11 cellular contexts compared by ENCODE assay signal in the genomic region with DNA sequence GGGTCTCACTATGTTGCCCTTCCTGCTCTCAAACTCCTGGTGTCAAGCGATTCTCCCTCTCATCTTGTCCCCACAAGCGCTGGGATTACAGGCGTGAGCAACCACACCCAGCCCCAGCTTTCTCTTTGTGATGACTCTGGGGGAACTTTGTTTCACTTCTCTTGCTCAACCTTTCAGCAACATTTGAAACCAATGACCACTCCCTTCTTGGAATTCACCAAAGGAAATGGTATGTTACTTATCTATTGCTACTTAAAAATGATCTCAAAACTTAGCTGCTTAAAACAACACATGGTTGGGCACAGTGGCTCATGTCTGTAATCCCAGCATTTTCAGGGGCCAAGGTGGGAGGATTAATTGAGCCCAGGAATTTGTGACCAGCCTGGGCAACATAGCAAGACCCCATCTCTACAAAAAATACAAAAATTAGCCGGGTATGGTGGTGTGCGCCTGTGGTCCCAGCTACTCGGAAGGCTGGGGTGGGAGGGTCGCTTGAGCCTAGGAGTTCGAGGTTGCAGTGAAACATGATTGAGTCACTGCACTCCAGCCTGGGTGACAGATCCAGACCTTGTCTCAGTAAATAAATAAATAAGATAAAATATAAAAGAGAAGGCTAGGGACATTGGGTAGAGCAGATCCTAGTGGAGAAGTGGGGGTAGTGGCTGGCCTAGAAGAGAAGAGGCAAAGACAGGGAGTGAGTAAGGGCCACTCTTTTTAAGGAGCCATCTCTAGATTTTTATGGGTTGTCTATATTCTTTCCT. TPM values are rescaled to one million over a fixed set of nuclear protein-coding genes. Genes with fewer than 3 reads are reported as not detected.
A peak's percentile ranks its signal among the peaks of the same experiment; 100 is the strongest.
DNase-seq lines count a peak whose midpoint lies in the region; ATAC-seq and TF ChIP-seq lines count a peak whose summit lies in the region.
"Had no signal": no experiment of that assay in that cellular context is flagged by ENCODE, and none has a peak within 500 bp of the region (broad histone marks: within the 10 kb centered on the region; RNA-seq: fewer than 3 reads in every experiment).

No MANE protein-coding gene starts in this region.

- no peaks in the 10 kb centered on the region for H3K27me3 ChIP-seq in right atrium auricular region
- no peaks in the 10 kb centered on the region for H3K27me3 ChIP-seq in vagina

- peaks cover 7% of the 10 kb centered on the region for H3K36me3 Mint-ChIP-seq in activated T-helper 2 cell treated with anti-CD3 and anti-CD28 coated beads, Interferon-gamma antibody, Interleukin-2, Interleukin-4, amounts not matched to agents 10 μg/mL and 5 μg/mL and 100 μg/mL, durations not matched to agents 14 hours and 24 hours and 36 hours (ENCODE audit: low read depth)
- H3K36me3 Mint-ChIP-seq in naive thymus-derived CD8-positive, alpha-beta T cell = no peaks in the 10 kb centered on the region

- H3K27me3 Mint-ChIP-seq in activated T-helper 2 cell treated with anti-CD3 and anti-CD28 coated beads, Interferon-gamma antibody, Interleukin-2, Interleukin-4, amounts not matched to agents 10 μg/mL and 5 μg/mL and 100 μg/mL, durations not matched to agents 14 hours and 24 hours and 36 hours (ENCODE audit: low read depth) = no peaks in the 10 kb centered on the region
- H3K27me3 Mint-ChIP-seq in naive thymus-derived CD8-positive, alpha-beta T cell = peaks cover 0 to 4% (median 0%) of the 10 kb centered on the region in 5 donors

- H3K36me3 ChIP-seq in right atrium auricular region (no peaks in the 10 kb centered on the region), vagina (no peaks in the 10 kb centered on the region)

- no peak for TF ChIP-seq CTCF in right atrium auricular region (IDR thresholded peaks at IDR 0.05)
- TF ChIP-seq CTCF in vagina (IDR thresholded peaks at IDR 0.05) = no peak

- no peak for TF ChIP-seq POLR2A in vagina (IDR thresholded peaks at IDR 0.05)

- intact Hi-C loops in activated T-helper 2 cell treated with anti-CD3 and anti-CD28 coated beads, Interferon-gamma antibody, Interleukin-2, Interleukin-4, amounts not matched to agents 10 μg/mL and 5 μg/mL and 100 μg/mL, durations not matched to agents 14 hours and 24 hours and 36 hours (cut with micrococcal nuclease) = loop anchor here (1.0 to 10.0 kb wide), 5 partner anchors 9 to 434 kb away; no protein-coding TSS in a partner anchor
- intact Hi-C loops in vagina (cut with DNase I) = no loop called here

- H3K4me3 ChIP-seq in right atrium auricular region = no peak overlapping the region
- H3K4me3 ChIP-seq in vagina = no peak overlapping the region
- H3K4me3 ChIP-seq: SK-N-MC had no signal

- DNase-seq in stimulated activated CD4-positive, alpha-beta T cell treated with anti-CD3 and anti-CD28 coated beads, Interleukin-1b, Interleukin-23, amount 100 ng/mL, for 48 hours = peak; percentile 45
- no peak for DNase-seq in stimulated activated CD4-positive, alpha-beta T cell treated with anti-CD3 and anti-CD28 coated beads, Interleukin-2, amount 100 ng/mL, for 24 hours
- DNase-seq in activated T-helper 2 cell treated with anti-CD3 and anti-CD28 coated beads, Interferon-gamma antibody, Interleukin-2, Interleukin-4, amounts not matched to agents 10 μg/mL and 5 μg/mL and 100 μg/mL, durations not matched to agents 14 hours and 24 hours and 36 hours (ENCODE audit: low spot score) = peak; percentile 53
- DNase-seq in right atrium auricular region (ENCODE audit: low spot score) (peak; percentile 67), vagina (ENCODE audit: extremely low spot score in 2 of 2) (no peak), inferior parietal cortex (ENCODE audit: extremely low spot score) (no peak), NCI-H526 treated with DMSO at 0.1 percent for 48 hours (lab: John Stamatoyannopoulos, UW) (no peak)
- no peak for DNase-seq in naive thymus-derived CD8-positive, alpha-beta T cell
- DNase-seq: DMS153, KG1 had no signal

- POLR2A ChIA-PET in naive thymus-derived CD8-positive, alpha-beta T cell (lab: Charles Lee) = no interaction called here

- peak overlapping the region; percentile 43 for H3K4me3 Mint-ChIP-seq in activated T-helper 2 cell treated with anti-CD3 and anti-CD28 coated beads, Interferon-gamma antibody, Interleukin-2, Interleukin-4, amounts not matched to agents 10 μg/mL and 5 μg/mL and 100 μg/mL, durations not matched to agents 14 hours and 24 hours and 36 hours (ENCODE audit: low read depth)
- peak overlapping the region in 1 of 10 donors; percentile 5 for H3K4me3 Mint-ChIP-seq in naive thymus-derived CD8-positive, alpha-beta T cell

- ATAC-seq in naive thymus-derived CD8-positive, alpha-beta T cell = no peak

- peak overlapping the region; percentile 93 for H3K27ac Mint-ChIP-seq in activated T-helper 2 cell treated with anti-CD3 and anti-CD28 coated beads, Interferon-gamma antibody, Interleukin-2, Interleukin-4, amounts not matched to agents 10 μg/mL and 5 μg/mL and 100 μg/mL, durations not matched to agents 14 hours and 24 hours and 36 hours
- peak overlapping the region in 1 of 10 donors; percentile 53 for H3K27ac Mint-ChIP-seq in naive thymus-derived CD8-positive, alpha-beta T cell

- H3K4me1 ChIP-seq in right atrium auricular region (peaks cover 0 to 23% of the 10 kb centered on the region in 2 donors), vagina (peaks cover 22% of the 10 kb centered on the region)

- no peaks in the 10 kb centered on the region for H3K9me3 Mint-ChIP-seq in activated T-helper 2 cell treated with anti-CD3 and anti-CD28 coated beads, Interferon-gamma antibody, Interleukin-2, Interleukin-4, amounts not matched to agents 10 μg/mL and 5 μg/mL and 100 μg/mL, durations not matched to agents 14 hours and 24 hours and 36 hours
- H3K9me3 Mint-ChIP-seq in naive thymus-derived CD8-positive, alpha-beta T cell = no peaks in the 10 kb centered on the region

- H3K27ac ChIP-seq in right atrium auricular region (peak overlapping the region in 1 of 2 donors; percentile 5), vagina (peak overlapping the region; percentile 56)
- H3K27ac ChIP-seq: SK-N-MC had no signal

- no peaks in the 10 kb centered on the region for H3K9me3 ChIP-seq in right atrium auricular region
- no peaks in the 10 kb centered on the region for H3K9me3 ChIP-seq in vagina

- peaks cover 40% of the 10 kb centered on the region for H3K4me1 Mint-ChIP-seq in activated T-helper 2 cell treated with anti-CD3 and anti-CD28 coated beads, Interferon-gamma antibody, Interleukin-2, Interleukin-4, amounts not matched to agents 10 μg/mL and 5 μg/mL and 100 μg/mL, durations not matched to agents 14 hours and 24 hours and 36 hours (ENCODE audit: low read depth)
- H3K4me1 Mint-ChIP-seq in naive thymus-derived CD8-positive, alpha-beta T cell = peaks cover 0 to 35% (median 6%) of the 10 kb centered on the region in 4 donors

RNA-seq across cellular contexts. Expression of a gene that starts 10.3 kb away (rescaled TPM):
- 182 and 187 TPM in 2 replicates for total RNA-seq in activated T-helper 2 cell treated with anti-CD3 and anti-CD28 coated beads, Interferon-gamma antibody, Interleukin-2, Interleukin-4, amounts not matched to agents 10 μg/mL and 5 μg/mL and 100 μg/mL, durations not matched to agents 14 hours and 24 hours and 36 hours
- 10 to 100 TPM; 88.7 to 99.2 TPM for total RNA-seq in right atrium auricular region
- total RNA-seq in vagina = 76.4 TPM
- 100 to 1,000 TPM; 106 to 113 TPM for total RNA-seq in naive thymus-derived CD8-positive, alpha-beta T cell
- 10 to 100 TPM; 54.0 to 75.5 (median 58.5) TPM for polyA plus RNA-seq in naive thymus-derived CD8-positive, alpha-beta T cell

RNA-seq across cellular contexts. Expression of a gene that starts 39.5 kb away (rescaled TPM):
- total RNA-seq in activated T-helper 2 cell treated with anti-CD3 and anti-CD28 coated beads, Interferon-gamma antibody, Interleukin-2, Interleukin-4, amounts not matched to agents 10 μg/mL and 5 μg/mL and 100 μg/mL, durations not matched to agents 14 hours and 24 hours and 36 hours = 63.6 and 70.7 TPM in 2 replicates
- 10 to 100 TPM; 32.7 to 38.9 TPM for total RNA-seq in right atrium auricular region
- total RNA-seq in vagina = 16.9 TPM
- 10 to 100 TPM; 54.5 to 62.2 TPM for total RNA-seq in naive thymus-derived CD8-positive, alpha-beta T cell
- 100 to 1,000 TPM in 1 of 3 donors, 10 to 100 TPM in 2; 82.2 to 112 (median 83.9) TPM for polyA plus RNA-seq in naive thymus-derived CD8-positive, alpha-beta T cell

RNA-seq across cellular contexts. Expression of a gene that starts 55.4 kb away (rescaled TPM):
- 351 TPM in 2 replicates for total RNA-seq in activated T-helper 2 cell treated with anti-CD3 and anti-CD28 coated beads, Interferon-gamma antibody, Interleukin-2, Interleukin-4, amounts not matched to agents 10 μg/mL and 5 μg/mL and 100 μg/mL, durations not matched to agents 14 hours and 24 hours and 36 hours
- total RNA-seq in right atrium auricular region (100 to 1,000 TPM; 440 to 569 TPM), vagina (405 TPM)
- total RNA-seq in naive thymus-derived CD8-positive, alpha-beta T cell = 100 to 1,000 TPM; 403 to 421 TPM
- polyA plus RNA-seq in naive thymus-derived CD8-positive, alpha-beta T cell = 100 to 1,000 TPM; 843 to 960 (median 927) TPM

Comparison
In these comparisons a context has a peak if more than half of its experiments do, and no peak if none do; other contexts are left out.
1. DNase-seq: peak in stimulated activated CD4-positive, alpha-beta T cell treated with anti-CD3 and anti-CD28 coated beads, Interleukin-1b, Interleukin-23, amount 100 ng/mL, for 48 hours (single experiment), activated T-helper 2 cell treated with anti-CD3 and anti-CD28 coated beads, Interferon-gamma antibody, Interleukin-2, Interleukin-4, amounts not matched to agents 10 μg/mL and 5 μg/mL and 100 μg/mL, durations not matched to agents 14 hours and 24 hours and 36 hours (single experiment) and right atrium auricular region (single experiment); none in stimulated activated CD4-positive, alpha-beta T cell treated with anti-CD3 and anti-CD28 coated beads, Interleukin-2, amount 100 ng/mL, for 24 hours (0 of 2), vagina (0 of 2), inferior parietal cortex (single experiment), NCI-H526 treated with DMSO at 0.1 percent for 48 hours (single experiment) and naive thymus-derived CD8-positive, alpha-beta T cell (0 of 10).